ENCODE assay signal across 8 cellular contexts in the genomic region with DNA sequence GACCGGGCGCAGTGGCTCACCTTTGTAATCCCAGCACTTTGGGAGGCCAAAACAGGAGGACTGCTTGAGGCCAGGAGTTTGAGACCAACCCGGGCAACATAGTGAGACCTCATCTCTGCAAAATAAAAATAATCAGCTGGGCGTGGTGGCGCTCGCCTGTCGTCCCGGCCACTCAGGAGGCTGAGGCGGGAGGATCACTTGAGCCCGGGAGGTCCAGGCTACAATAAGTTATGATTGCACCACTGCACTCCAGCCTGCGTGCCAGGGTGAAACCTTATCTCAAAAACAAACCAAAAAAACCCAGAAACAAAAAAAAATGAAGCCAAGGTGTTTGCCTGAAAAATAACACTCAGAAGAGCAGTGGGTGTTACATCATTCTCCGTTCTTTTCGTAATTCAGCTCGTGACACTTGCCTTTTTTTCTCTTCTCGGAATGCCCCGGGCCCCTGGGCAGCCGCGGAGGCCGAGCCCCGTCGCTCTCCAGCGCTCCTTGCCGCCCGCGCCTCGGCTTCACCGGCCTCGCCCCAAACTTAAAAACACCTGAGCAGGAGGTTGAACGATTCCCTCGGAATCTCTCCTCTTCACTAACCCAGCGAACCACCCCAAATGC. TPM values are rescaled to one million over a fixed set of nuclear protein-coding genes. Genes with fewer than 3 reads are reported as not detected.
A peak's percentile ranks its signal among the peaks of the same experiment; 100 is the strongest.
DNase-seq lines count a peak whose midpoint lies in the region; ATAC-seq and TF ChIP-seq lines count a peak whose summit lies in the region.

No MANE protein-coding gene starts in this region.

- peaks cover 35 to 51% of the 10 kb centered on the region in 2 donors for H3K4me1 Mint-ChIP-seq in immature natural killer cell
- H3K4me1 Mint-ChIP-seq in stimulated activated naive B cell treated with anti-CD40 and anti-IgM and Interleukin-4, amounts not matched to agents 10 μg/mL and 1 μg/mL and 100 μg/mL, for 72 hours: peaks cover 25 to 53% of the 10 kb centered on the region in 2 donors

- no peak for TF ChIP-seq CTCF in ascending aorta (IDR thresholded peaks at IDR 0.05)

- intact Hi-C loops in ascending aorta (cut with DNase I): loop anchor here (1.0 to 10.0 kb wide), 4 partner anchors 16 to 180 kb away; partner anchors contain the start of genes MFSD11, MXRA7, PRCD and SRSF2

- H3K9me3 ChIP-seq in GM23248 (ENCODE audit: low read depth) (no peaks in the 10 kb centered on the region), ascending aorta (no peaks in the 10 kb centered on the region)

- ATAC-seq in stimulated activated naive B cell treated with anti-CD40 and anti-IgM and Interleukin-4, amounts not matched to agents 10 μg/mL and 1 μg/mL and 100 μg/mL, for 72 hours (replicated peaks): peak; percentile 28 to 37

- DNase-seq in DMS53 (lab: John Stamatoyannopoulos, UW) (peak; percentile 73), GM23248 (peak; percentile 54), NOMO-1 treated with dmso at 0.1 percent for 144 hours (lab: John Stamatoyannopoulos, UW; ENCODE audit: unreplicated experiment) (peak; percentile 45), ascending aorta (ENCODE audit: low spot score in 2 of 2) (no peak), immature natural killer cell (peak; percentile 68 to 76 (median 74)), ecto neural progenitor cell (ENCODE audit: low spot score) (no peak), hippocampal formation (lab: John Stamatoyannopoulos, UW) (no peak)
- peak; percentile 27 for DNase-seq in stimulated activated naive B cell treated with anti-CD40 and anti-IgM and Interleukin-4, amounts not matched to agents 10 μg/mL and 1 μg/mL and 100 μg/mL, for 72 hours

- H3K27me3 ChIP-seq in GM23248 (replicated peaks; ENCODE audit: insufficient read depth) (no peaks in the 10 kb centered on the region), ascending aorta (no peaks in the 10 kb centered on the region)

- peaks cover 41% of the 10 kb centered on the region for H3K79me2 ChIP-seq in GM23248 (ENCODE audit: insufficient read depth)

- H3K9me3 Mint-ChIP-seq in immature natural killer cell: no peaks in the 10 kb centered on the region
- no peaks in the 10 kb centered on the region for H3K9me3 Mint-ChIP-seq in stimulated activated naive B cell treated with anti-CD40 and anti-IgM and Interleukin-4, amounts not matched to agents 10 μg/mL and 1 μg/mL and 100 μg/mL, for 72 hours

- peaks cover 3 to 4% (median 4%) of the 10 kb centered on the region in 3 donors for H3K36me3 Mint-ChIP-seq in immature natural killer cell
- H3K36me3 Mint-ChIP-seq in stimulated activated naive B cell treated with anti-CD40 and anti-IgM and Interleukin-4, amounts not matched to agents 10 μg/mL and 1 μg/mL and 100 μg/mL, for 72 hours: peaks cover 12 to 28% of the 10 kb centered on the region in 2 donors

- H3K4me3 ChIP-seq in GM23248: peak overlapping the region; percentile 89
- peak overlapping the region; percentile 50 to 84 for H3K4me3 ChIP-seq in ascending aorta

- H3K27me3 Mint-ChIP-seq in immature natural killer cell (ENCODE audit: low read depth in 3 of 3): peaks cover 7 to 15% (median 8%) of the 10 kb centered on the region in 3 donors
- no peaks in the 10 kb centered on the region for H3K27me3 Mint-ChIP-seq in stimulated activated naive B cell treated with anti-CD40 and anti-IgM and Interleukin-4, amounts not matched to agents 10 μg/mL and 1 μg/mL and 100 μg/mL, for 72 hours

- peaks cover 36% of the 10 kb centered on the region for H3K4me1 ChIP-seq in GM23248 (ENCODE audit: insufficient read depth)
- H3K4me1 ChIP-seq in ascending aorta: peaks cover 4 to 21% of the 10 kb centered on the region in 2 donors

- H3K4me2 ChIP-seq in GM23248 (ENCODE audit: unreplicated experiment): peak overlapping the region; percentile 94

- H3K4me3 Mint-ChIP-seq in immature natural killer cell: peak overlapping the region; percentile 89 to 99 (median 97)
- H3K4me3 Mint-ChIP-seq in stimulated activated naive B cell treated with anti-CD40 and anti-IgM and Interleukin-4, amounts not matched to agents 10 μg/mL and 1 μg/mL and 100 μg/mL, for 72 hours: peak overlapping the region; percentile 94 to 98

- H3K9ac ChIP-seq in GM23248: peak overlapping the region; percentile 99

- peaks cover 15% of the 10 kb centered on the region; the same call in 1 of the 2 replicates for H4K20me1 ChIP-seq in GM23248 (ENCODE audit: insufficient read depth)

- H3F3A ChIP-seq in GM23248 (ENCODE audit: insufficient read depth): peaks cover 33% of the 10 kb centered on the region

- WGBS in GM23248 (ENCODE audit: low coverage in 1 of 2, low lambda C conversion rate in 2 of 2, missing lambda C conversion rate in 2 of 2), 2 experiments: 41 to 46% methylated on average over 31 of the region's 31 CpGs

- peak overlapping the region; percentile 94 to 99 (median 98) for H3K27ac Mint-ChIP-seq in immature natural killer cell
- peak overlapping the region; percentile 100 for H3K27ac Mint-ChIP-seq in stimulated activated naive B cell treated with anti-CD40 and anti-IgM and Interleukin-4, amounts not matched to agents 10 μg/mL and 1 μg/mL and 100 μg/mL, for 72 hours

- H3K36me3 ChIP-seq in GM23248 (ENCODE audit: low read depth): peaks cover 13% of the 10 kb centered on the region; the same call in 1 of the 2 replicates
- peaks cover 6 to 9% of the 10 kb centered on the region in 2 donors for H3K36me3 ChIP-seq in ascending aorta

- H3K27ac ChIP-seq in GM23248 (peak overlapping the region; percentile 85), ascending aorta (peak overlapping the region; percentile 82)

- H2AFZ ChIP-seq in GM23248: peak overlapping the region; percentile 97

- H3K9me2 ChIP-seq in GM23248 (ENCODE audit: insufficient read depth): no peaks in the 10 kb centered on the region

- in situ Hi-C loops in GM23248 (cut with MboI): no loop called here

RNA-seq across cellular contexts. Expression of gene PRCD, which starts 17.0 kb away (rescaled TPM):
- total RNA-seq in GM23248 (2014; rRNA removed; shearing (Covaris generic)): 1.5 and 3.4 TPM in 2 replicates
- polyA plus RNA-seq in GM23248 (2016; fragmentation: Nextera tagmentation; extraction: Ambion mirVana) (0.43 and 0.93 TPM in 2 replicates), immature natural killer cell (1 to 10 TPM; 2.8 to 5.3 (median 3.1) TPM)
- 0.43 TPM for total RNA-seq in ascending aorta

RNA-seq across cellular contexts. Expression of gene CYGB, which starts 19.4 kb away (rescaled TPM):
- total RNA-seq in GM23248 (2014; rRNA removed; shearing (Covaris generic)): 6.3 and 8.3 TPM in 2 replicates
- 1.1 and 1.6 TPM in 2 replicates for polyA plus RNA-seq in GM23248 (2016; fragmentation: Nextera tagmentation; extraction: Ambion mirVana)
- total RNA-seq in ascending aorta: 60.7 TPM
- under 1 TPM in 2 of 3 donors, not detected in 1; 0.09 to 0.41 TPM for polyA plus RNA-seq in immature natural killer cell

RNA-seq across cellular contexts. Expression of gene ST6GALNAC2, which starts 28.8 kb away (rescaled TPM):
- 0.65 and 1.4 TPM in 2 replicates for total RNA-seq in GM23248 (2014; rRNA removed; shearing (Covaris generic))
- polyA plus RNA-seq in GM23248 (2016; fragmentation: Nextera tagmentation; extraction: Ambion mirVana) (0.96 and 1.0 TPM in 2 replicates), immature natural killer cell (under 1 TPM in 1 of 3 donors, not detected in 2; 0.24 TPM)
- total RNA-seq in ascending aorta: 15.8 TPM

RNA-seq across cellular contexts. Expression of gene RHBDF2, which starts 55.6 kb away (rescaled TPM):
- total RNA-seq in GM23248 (2014; rRNA removed; shearing (Covaris generic)): 8.9 and 10.0 TPM in 2 replicates
- polyA plus RNA-seq in GM23248 (2016; fragmentation: Nextera tagmentation; extraction: Ambion mirVana) (12.7 and 12.9 TPM in 2 replicates), immature natural killer cell (10 to 100 TPM; 19.3 to 90.5 (median 23.6) TPM)
- 12.7 TPM for total RNA-seq in ascending aorta

Comparison
In these comparisons a context has a peak if more than half of its experiments do, and no peak if none do; other contexts are left out.
1. DNase-seq: peak in DMS53 (single experiment), GM23248 (single experiment), NOMO-1 treated with dmso at 0.1 percent for 144 hours (single experiment), immature natural killer cell (3 of 3) and stimulated activated naive B cell treated with anti-CD40 and anti-IgM and Interleukin-4, amounts not matched to agents 10 μg/mL and 1 μg/mL and 100 μg/mL, for 72 hours (single experiment); none in ascending aorta (0 of 2), ecto neural progenitor cell (single experiment) and hippocampal formation (0 of 2).